ENCODE assay signal across 8 cellular contexts in genomic region chr11:61815790-61816735, GRCh38. TPM values are rescaled to one million over a fixed set of nuclear protein-coding genes. Genes with fewer than 3 reads are reported as not detected.
DNase-seq lines count a peak whose midpoint lies in the region; ATAC-seq and TF ChIP-seq lines count a peak whose summit lies in the region.

No MANE protein-coding gene starts in this region.

- peak; percentile 44 for DNase-seq in DMS153 (lab: John Stamatoyannopoulos, UW)
- DNase-seq in IMR-90 = peak; percentile 60
- peak; percentile 27 for DNase-seq in SK-MEL-5 (ENCODE audit: low read depth, low spot score)
- DNase-seq in heart left ventricle = peak; percentile 76 to 87 (median 82)
- DNase-seq in pons (ENCODE audit: low spot score) = no peak

- dilution Hi-C loops in IMR-90 (cut with HindIII; ENCODE audit: low sequenced_read_pairs, unreplicated experiment) = no loop called here

- H3K56ac ChIP-seq in IMR-90 (ENCODE audit: extremely low read depth, insufficient read depth, low read length) = peak overlapping the region; percentile 55

- peak overlapping the region; percentile 72 to 95; a peak in 3 of 4 replicates for H4K8ac ChIP-seq in IMR-90 (ENCODE audit: low read depth in 2 of 2, low read length in 2 of 2)

- H2AFZ ChIP-seq in IMR-90 (replicated peaks; ENCODE audit: low read length, poor library complexity) = peak overlapping the region; percentile 95
- H2AFZ ChIP-seq in parathyroid adenoma = peak overlapping the region; percentile 82

- H3K4me3 ChIP-seq in IMR-90 (ENCODE audit: insufficient read depth, low read depth, low read length) (peak overlapping the region; percentile 86), heart left ventricle (peak overlapping the region; percentile 59 to 91 (median 72)), parathyroid adenoma (ENCODE audit: low read depth, low read length) (peak overlapping the region; percentile 79)

- no peaks in the 10 kb centered on the region for H3K79me2 ChIP-seq in parathyroid adenoma

- intact Hi-C loops in IMR-90 (cut with micrococcal nuclease) (no loop called here), heart left ventricle (cut with DNase I) (loop anchor here in 6 of 10 donors (1.0 to 10.0 kb wide), 6 partner anchors 12 to 76 kb away; partner anchors contain the start of genes FADS3 (in 3 of the 6) and FADS2 (in 1 of the 6))

- H3K4ac ChIP-seq in IMR-90 (ENCODE audit: low read depth, low read length) = peak overlapping the region; percentile 66

- 0% methylated on average over 35 of the region's 69 CpGs; no CpG with 5 or more reads in 1 of the 2 experiments for WGBS in IMR-90 (ENCODE audit: extremely low coverage in 2 of 2, insufficient read length in 1 of 2), 2 experiments
- 0 to 1% (median 0%) methylated on average over 69 of the region's 69 CpGs for WGBS in adipose tissue, 3 donors
- 0% methylated on average over 46 to 69 of the region's 69 CpGs for WGBS in heart left ventricle, 4 donors

- H2BK5ac ChIP-seq in IMR-90 (ENCODE audit: low read depth, low read length, poor library complexity, severe bottlenecking) = peak overlapping the region; percentile 82

- H2BK120ac ChIP-seq in IMR-90 (ENCODE audit: low read depth, low read length) = peak overlapping the region; percentile 56

- H3K14ac ChIP-seq in IMR-90 (replicated peaks; ENCODE audit: low read depth, low read length) = peak overlapping the region; percentile 67

- H2BK20ac ChIP-seq in IMR-90 (ENCODE audit: low read depth, low read length) = no peak overlapping the region

- H3K9me3 ChIP-seq in IMR-90 (ENCODE audit: control insufficient read depth, insufficient read depth, low read length) (no peaks in the 10 kb centered on the region), heart left ventricle (no peaks in the 10 kb centered on the region), parathyroid adenoma (ENCODE audit: control insufficient read depth, low read length) (no peaks in the 10 kb centered on the region)

- peak; percentile 24 for ATAC-seq in GM21381 (IDR thresholded peaks at IDR 0.05; ENCODE audit: unreplicated experiment)
- ATAC-seq in IMR-90 (ENCODE audit: low read depth) = peak; percentile 21
- ATAC-seq in heart left ventricle = peak; percentile 32 to 64 (median 44)

- peak overlapping the region; percentile 98 for H3K4me2 ChIP-seq in IMR-90 (ENCODE audit: low read depth, low read length)
- peak overlapping the region; percentile 96 for H3K4me2 ChIP-seq in parathyroid adenoma (ENCODE audit: low read length)

- TF ChIP-seq POLR2A in IMR-90 (IDR thresholded peaks at IDR 0.05; ENCODE audit: low read depth, low read length) (peak; percentile 63), heart left ventricle (IDR thresholded peaks at IDR 0.05) (no peak)

- H2AK9ac ChIP-seq in IMR-90 (replicated peaks; ENCODE audit: low read depth, low read length, poor library complexity) = peak overlapping the region; percentile 96

- H3K79me1 ChIP-seq in IMR-90 (ENCODE audit: low read depth in 1 of 2, low read length in 2 of 2) = peaks cover 7 to 39% of the 10 kb centered on the region in 2 experiments; a peak in 3 of 4 replicates

- no peak for TF ChIP-seq CTCF in IMR-90 (conservative IDR thresholded peaks at IDR 0.05; ENCODE audit: low read depth, low read length)
- TF ChIP-seq CTCF in heart left ventricle (IDR thresholded peaks at IDR 0.05) = no peak
- TF ChIP-seq CTCF in parathyroid adenoma (IDR thresholded peaks at IDR 0.05) = no peak

- H4K91ac ChIP-seq in IMR-90 (ENCODE audit: insufficient read depth, low read depth, low read length) = peak overlapping the region; percentile 86

- H3K27me3 ChIP-seq in IMR-90 (ENCODE audit: control insufficient read depth, insufficient read depth, low read length) (no peaks in the 10 kb centered on the region), heart left ventricle (no peaks in the 10 kb centered on the region), parathyroid adenoma (ENCODE audit: control insufficient read depth, insufficient read depth, low read length) (no peaks in the 10 kb centered on the region)

- no TSS peak for BruUV-seq in IMR-90 (replicated peaks; lab: Mats Ljungman, UMichigan)

- H2BK15ac ChIP-seq in IMR-90 (ENCODE audit: low read depth, low read length) = peak overlapping the region; percentile 19; the same call in 1 of the 3 replicates

- H3K36me3 ChIP-seq in IMR-90 (ENCODE audit: control insufficient read depth, insufficient read depth, low read length) (peaks cover 16% of the 10 kb centered on the region), heart left ventricle (peaks cover 0 to 19% (median 13%) of the 10 kb centered on the region in 9 donors), parathyroid adenoma (ENCODE audit: control insufficient read depth, insufficient read depth, low read length) (no peaks in the 10 kb centered on the region)

- no peaks in the 10 kb centered on the region; the same call in 1 of the 2 replicates for H4K20me1 ChIP-seq in IMR-90 (ENCODE audit: insufficient read depth, low read length)

- POLR2A ChIA-PET in IMR-90 (lab: Charles Lee; ENCODE audit: unreplicated experiment) = interaction anchor here (1.1 to 1.5 kb wide), 2 partner anchors 10 to 18 kb away, joined by 4 to 6 read pairs; no protein-coding TSS in a partner anchor

- peak overlapping the region; percentile 71 for H4K5ac ChIP-seq in IMR-90 (ENCODE audit: low read depth, low read length)

- no peak for TF ChIP-seq RAD21 in IMR-90 (IDR thresholded peaks at IDR 0.05; ENCODE audit: low read length)

- peaks cover 5% of the 10 kb centered on the region; the same call in 1 of the 2 replicates for H3K4me1 ChIP-seq in IMR-90 (ENCODE audit: control insufficient read depth, insufficient read depth, low read length)
- peaks cover 0 to 25% (median 10%) of the 10 kb centered on the region in 12 donors for H3K4me1 ChIP-seq in heart left ventricle
- no peaks in the 10 kb centered on the region for H3K4me1 ChIP-seq in parathyroid adenoma

- peak overlapping the region; percentile 32 for H3K23ac ChIP-seq in IMR-90 (ENCODE audit: low read depth, low read length)

- CTCF ChIA-PET in IMR-90 (lab: Yijun Ruan, JAX) = interaction anchor here (0.6 to 1.5 kb wide), 6 partner anchors 11 to 1969 kb away, joined by 3 to 6 read pairs (median 3); partner anchors contain the start of gene FADS2

- H3K9ac ChIP-seq in IMR-90 (ENCODE audit: low read depth, low read length) (peak overlapping the region; percentile 84), parathyroid adenoma (no peak overlapping the region)

- in situ Hi-C loops in IMR-90 (cut with MboI; ENCODE audit: low sequenced_read_pairs) = no loop called here
- in situ Hi-C loops in SK-MEL-5 (cut with HindIII; ENCODE audit: low pct_unique_long_range_greater_than_20kb, low sequenced_read_pairs) = no loop called here

- peak overlapping the region; percentile 94 for H2AK5ac ChIP-seq in IMR-90 (ENCODE audit: low read depth, low read length)

- peaks cover 14% of the 10 kb centered on the region for H3K9me1 ChIP-seq in IMR-90 (ENCODE audit: insufficient read depth, low read length)

- H3K27ac ChIP-seq in IMR-90 (ENCODE audit: insufficient read depth, low read length) = peak overlapping the region; percentile 92
- peak overlapping the region; percentile 83 for H3K27ac ChIP-seq in adipose tissue (ENCODE audit: low read depth, low read length)
- peak overlapping the region; percentile 92 to 100 (median 98) for H3K27ac ChIP-seq in heart left ventricle
- H3K27ac ChIP-seq in parathyroid adenoma = peak overlapping the region; percentile 89

- H3K18ac ChIP-seq in IMR-90 (ENCODE audit: low read depth, low read length) = peak overlapping the region; percentile 49

RNA-seq across cellular contexts. Expression of gene FADS1, which starts 0.7 kb away (rescaled TPM):
- total RNA-seq in IMR-90 (2012; rRNA removed) = 16.3 and 16.9 TPM in 2 replicates
- 17.6 and 18.4 TPM in 2 replicates for polyA plus RNA-seq in IMR-90 (2012; rRNA removed)
- polyA plus RNA-seq in IMR-90 (2012; cell fraction: cytosol; rRNA removed) = 15.8 and 19.2 TPM in 2 replicates
- 29.9 and 31.1 TPM in 2 replicates for polyA plus RNA-seq in IMR-90 (2012; cell fraction: nucleus; rRNA removed; ENCODE audit: low replicate concordance)
- total RNA-seq in SK-MEL-5 (2014; rRNA removed; shearing (Covaris generic)) = 39.4 and 45.9 TPM in 2 replicates
- polyA plus RNA-seq in SK-MEL-5 (2015; cell fraction: cytosol; rRNA removed) = 35.2 and 36.9 TPM in 2 replicates
- 14.8 and 23.8 TPM in 2 replicates for polyA plus RNA-seq in SK-MEL-5 (2015; cell fraction: nucleus; rRNA removed)
- 10 to 100 TPM in 2 of 3 donors, 1 to 10 TPM in 1; 5.9 to 33.6 (median 29.6) TPM for polyA plus RNA-seq in adipose tissue
- total RNA-seq in heart left ventricle = 10 to 100 TPM; 16.9 to 37.6 (median 23.6) TPM
- 10 to 100 TPM; 14.3 to 72.6 TPM for polyA plus RNA-seq in heart left ventricle

RNA-seq across cellular contexts. Expression of gene FADS2, which starts 12.0 kb away (rescaled TPM):
- total RNA-seq in IMR-90 (2012; rRNA removed) (31.9 and 33.3 TPM in 2 replicates), heart left ventricle (10 to 100 TPM in 8 of 9 donors, 1 to 10 TPM in 1; 2.6 to 38.2 (median 19.2) TPM)
- polyA plus RNA-seq in IMR-90 (2012; rRNA removed) (88.4 and 98.4 TPM in 2 replicates), adipose tissue (10 to 100 TPM; 10.2 to 42.1 (median 27.9) TPM), heart left ventricle (10 to 100 TPM; 13.8 to 43.6 TPM)
- polyA plus RNA-seq in IMR-90 (2012; cell fraction: cytosol; rRNA removed) = 45.4 and 87.9 TPM in 2 replicates
- polyA plus RNA-seq in IMR-90 (2012; cell fraction: nucleus; rRNA removed; ENCODE audit: low replicate concordance) = 69.4 and 94.9 TPM in 2 replicates
- 0.45 and 0.56 TPM in 2 replicates for total RNA-seq in SK-MEL-5 (2014; rRNA removed; shearing (Covaris generic))
- polyA plus RNA-seq in SK-MEL-5 (2015; cell fraction: cytosol; rRNA removed) = 2.2 and 3.9 TPM in 2 replicates
- 0.44 and 1.0 TPM in 2 replicates for polyA plus RNA-seq in SK-MEL-5 (2015; cell fraction: nucleus; rRNA removed)

RNA-seq across cellular contexts. Expression of gene FEN1, which starts 23.4 kb away (rescaled TPM):
- total RNA-seq in IMR-90 (2012; rRNA removed) (41.9 and 43.9 TPM in 2 replicates), heart left ventricle (10 to 100 TPM in 1 of 9 donors, 1 to 10 TPM in 8; 3.9 to 13.7 (median 6.8) TPM)
- polyA plus RNA-seq in IMR-90 (2012; rRNA removed) (21.3 and 23.0 TPM in 2 replicates), adipose tissue (1 to 10 TPM; 4.8 to 6.5 (median 6.3) TPM), heart left ventricle (10 to 100 TPM in 1 of 2 donors, 1 to 10 TPM in 1; 2.6 to 11.9 TPM)
- 15.5 and 18.0 TPM in 2 replicates for polyA plus RNA-seq in IMR-90 (2012; cell fraction: cytosol; rRNA removed)
- polyA plus RNA-seq in IMR-90 (2012; cell fraction: nucleus; rRNA removed; ENCODE audit: low replicate concordance) = 6.4 and 7.0 TPM in 2 replicates
- total RNA-seq in SK-MEL-5 (2014; rRNA removed; shearing (Covaris generic)) = 65.4 and 65.8 TPM in 2 replicates
- polyA plus RNA-seq in SK-MEL-5 (2015; cell fraction: cytosol; rRNA removed) = 73.1 and 79.3 TPM in 2 replicates
- 13.1 and 18.1 TPM in 2 replicates for polyA plus RNA-seq in SK-MEL-5 (2015; cell fraction: nucleus; rRNA removed)

RNA-seq across cellular contexts. Expression of gene TMEM258, which starts 23.7 kb away (rescaled TPM):
- total RNA-seq in IMR-90 (2012; rRNA removed) (70.0 and 107 TPM in 2 replicates), heart left ventricle (100 to 1,000 TPM in 7 of 9 donors, 10 to 100 TPM in 2; 48.0 to 129 (median 103) TPM)
- polyA plus RNA-seq in IMR-90 (2012; rRNA removed) (280 and 290 TPM in 2 replicates), adipose tissue (100 to 1,000 TPM; 163 to 234 (median 214) TPM), heart left ventricle (100 to 1,000 TPM; 119 to 139 TPM)
- 196 and 200 TPM in 2 replicates for polyA plus RNA-seq in IMR-90 (2012; cell fraction: cytosol; rRNA removed)
- 40.4 and 104 TPM in 2 replicates for polyA plus RNA-seq in IMR-90 (2012; cell fraction: nucleus; rRNA removed; ENCODE audit: low replicate concordance)
- total RNA-seq in SK-MEL-5 (2014; rRNA removed; shearing (Covaris generic)) = 142 and 172 TPM in 2 replicates
- polyA plus RNA-seq in SK-MEL-5 (2015; cell fraction: cytosol; rRNA removed) = 93.5 and 112 TPM in 2 replicates
- polyA plus RNA-seq in SK-MEL-5 (2015; cell fraction: nucleus; rRNA removed) = 17.7 and 55.2 TPM in 2 replicates
